ENCODE assay signal across 9 cellular contexts in the genomic region with DNA sequence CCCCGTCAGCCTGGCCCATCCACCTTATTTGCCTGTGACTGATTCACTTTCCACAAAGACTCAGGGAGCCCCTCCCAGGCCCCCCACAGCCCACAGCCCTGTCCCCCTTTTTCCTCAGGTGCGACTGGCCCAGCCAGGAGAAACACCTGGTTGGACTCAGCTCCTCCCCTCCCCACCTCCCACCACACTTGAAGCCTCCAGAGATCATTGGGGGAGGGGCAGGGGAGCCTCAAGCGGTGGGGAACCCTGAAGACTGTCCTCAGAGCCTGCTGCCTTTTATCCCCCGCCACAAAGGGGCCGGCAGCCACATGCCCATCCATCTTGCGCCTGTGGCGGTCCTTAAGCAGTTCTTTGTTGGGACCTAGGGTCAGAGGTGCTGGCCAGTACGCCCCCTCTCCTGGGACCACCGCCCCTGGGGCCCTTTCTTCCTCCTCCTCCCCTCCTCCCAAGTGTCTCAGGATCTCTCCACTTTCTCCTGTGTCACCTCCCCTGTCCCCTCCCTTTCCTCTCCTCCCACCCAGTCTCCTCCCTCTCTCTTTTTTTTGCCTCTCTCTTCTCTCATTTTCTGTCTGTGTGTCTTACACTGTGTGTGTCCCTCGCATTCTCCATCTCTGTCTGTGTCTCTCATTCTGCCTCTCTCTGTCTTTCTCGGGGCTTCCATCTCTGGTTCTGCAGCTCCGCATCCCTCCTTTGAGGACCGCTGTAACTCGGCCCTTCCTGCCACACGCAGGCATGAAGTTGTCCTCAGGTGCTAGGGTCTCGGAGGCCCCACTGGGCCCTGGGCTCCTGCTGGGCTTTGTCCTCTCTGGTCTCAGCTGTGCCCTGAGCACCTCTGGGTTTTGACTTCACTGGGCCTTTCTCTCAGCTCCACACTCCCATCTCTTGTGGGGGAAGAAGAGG. TPM values are rescaled to one million over a fixed set of nuclear protein-coding genes. Genes with fewer than 3 reads are reported as not detected.
DNase-seq lines count a peak whose midpoint lies in the region; ATAC-seq, FAIRE-seq and TF ChIP-seq lines count a peak whose summit lies in the region.
"Had no signal": no experiment of that assay in that cellular context is flagged by ENCODE, and none has a peak within 500 bp of the region (broad histone marks: within the 10 kb centered on the region; RNA-seq: fewer than 3 reads in every experiment).

No MANE protein-coding gene starts in this region.

- peak overlapping the region in 1 of 2 donors; percentile 76 for H3K4me3 Mint-ChIP-seq in CD14-positive monocyte
- H3K4me3 Mint-ChIP-seq: dendritic cell treated with granulocyte-macrophage colony-stimulating factor and Interleukin-4, amounts not matched to agents 40 ng/mL and 50 ng/mL, for 4 days had no signal

- H3K9ac ChIP-seq in GM23248: no peak overlapping the region

- TF ChIP-seq POLR2A in A549 (IDR thresholded peaks at IDR 0.05; ENCODE audit: low read length): no peak

- POLR2A ChIA-PET in A549 (lab: Yijun Ruan, JAX): interaction anchor here (0.9 kb wide), 1 partner anchor 18 kb away, joined by 3 read pairs; no protein-coding TSS in a partner anchor
- POLR2A ChIA-PET in RWPE1 (lab: Yijun Ruan, JAX; ENCODE audit: low non-redundant PET): no interaction called here

- H3F3A ChIP-seq in GM23248 (ENCODE audit: insufficient read depth): no peaks in the 10 kb centered on the region

- H3K4me1 Mint-ChIP-seq in CD14-positive monocyte: peaks cover 24% of the 10 kb centered on the region

- DNase-seq in A549 (ENCODE audit: low read depth in 1 of 2, low spot score in 1 of 2): no peak
- DNase-seq in HK-2 (ENCODE audit: unreplicated experiment): peak; percentile 54
- DNase-seq in RWPE1 (ENCODE audit: low spot score): no peak
- DNase-seq in stimulated activated CD4-positive, alpha-beta T cell treated with anti-CD3 and anti-CD28 coated beads, Interleukin-4, amount 100 ng/mL, for 1 hour: no peak
- no peak for DNase-seq in CD14-positive monocyte (ENCODE audit: low spot score)
- no peak for DNase-seq in GM23248
- DNase-seq in Right ventricle myocardium superior: no peak

- H3K4me2 ChIP-seq in A549 (peak overlapping the region; percentile 46), GM23248 (ENCODE audit: unreplicated experiment) (no peak overlapping the region)

- H3K4me1 ChIP-seq in A549 (peaks cover 44% of the 10 kb centered on the region), GM23248 (ENCODE audit: insufficient read depth) (peaks cover 14% of the 10 kb centered on the region)

- H3K79me2 ChIP-seq in GM23248 (ENCODE audit: insufficient read depth): no peaks in the 10 kb centered on the region

- TF ChIP-seq EP300 in A549 (IDR thresholded peaks at IDR 0.05): no peak

- no peak for ATAC-seq in A549
- ATAC-seq in Right ventricle myocardium superior (ENCODE audit: poor library complexity): no peak

- peaks cover 66 to 76% (median 76%) of the 10 kb centered on the region in 3 donors for H3K27me3 Mint-ChIP-seq in CD14-positive monocyte (ENCODE audit: low read depth in 3 of 3)

- H3K4me3 ChIP-seq in A549 (no peak overlapping the region), iPS-18c (ENCODE audit: insufficient read depth, low read depth, low read length) (peak overlapping the region; percentile 34), GM23248 (no peak overlapping the region)

- H3K27ac Mint-ChIP-seq in CD14-positive monocyte: no peak overlapping the region
- H3K27ac Mint-ChIP-seq: dendritic cell treated with granulocyte-macrophage colony-stimulating factor and Interleukin-4, amounts not matched to agents 40 ng/mL and 50 ng/mL, for 4 days had no signal

- no peaks in the 10 kb centered on the region for H3K9me3 ChIP-seq in A549
- H3K9me3 ChIP-seq in iPS-18c (ENCODE audit: control insufficient read depth, insufficient read depth, low read length): no peaks in the 10 kb centered on the region
- H3K9me3 ChIP-seq in GM23248 (ENCODE audit: low read depth): no peaks in the 10 kb centered on the region

- H4K20me1 ChIP-seq in GM23248 (ENCODE audit: insufficient read depth): no peaks in the 10 kb centered on the region

- H2AFZ ChIP-seq in GM23248: no peak overlapping the region

- H3K27ac ChIP-seq in A549 (peak overlapping the region in 1 of 2 experiments; percentile 63; a peak in 3 of 6 replicates), RWPE1 (peak overlapping the region; percentile 82), GM23248 (no peak overlapping the region)

- intact Hi-C loops in CD14-positive monocyte (cut with micrococcal nuclease): loop anchor here (10.0 kb wide), 2 partner anchors 162 to 192 kb away; partner anchors contain the start of gene INSRR (in 1 of the 2)
- intact Hi-C loops in Right ventricle myocardium superior (cut with DNase I): loop anchor here (10.0 kb wide), 1 partner anchor 202 kb away; the partner anchor contains the start of gene PEAR1

- H3K36me3 ChIP-seq in GM23248 (ENCODE audit: low read depth): no peaks in the 10 kb centered on the region

- 76% methylated on average over 15 of the region's 16 CpGs for WGBS in A549 (ENCODE audit: missing lambda C conversion rate)
- WGBS in GM23248 (ENCODE audit: low coverage in 1 of 2, low lambda C conversion rate in 2 of 2, missing lambda C conversion rate in 2 of 2), 2 experiments: 78 to 83% methylated on average over 7 to 15 of the region's 16 CpGs

- in situ Hi-C loops in GM23248 (cut with MboI): no loop called here

- H3K9me3 Mint-ChIP-seq in CD14-positive monocyte: peaks cover 0 to 15% (median 7%) of the 10 kb centered on the region in 7 donors
- H3K9me3 Mint-ChIP-seq: dendritic cell treated with granulocyte-macrophage colony-stimulating factor and Interleukin-4, amounts not matched to agents 40 ng/mL and 50 ng/mL, for 4 days had no signal

- no peak for TF ChIP-seq RAD21 in A549 (conservative IDR thresholded peaks at IDR 0.05 in 1 of 2, IDR thresholded peaks at IDR 0.05 in 1 of 2)

- CTCF ChIA-PET in A549 (lab: Yijun Ruan, JAX) (interaction anchor here (1.1 to 52.1 kb wide), 8 partner anchors 9 to 229 kb away, joined by 3 to 2258 read pairs (median 8); partner anchors contain the start of genes CRABP2, HAPLN2, INSRR and ISG20L2), RWPE1 (lab: Yijun Ruan, JAX) (interaction anchor here (0.6 to 9.5 kb wide), 4 partner anchors 9 to 338 kb away, joined by 4 to 225 read pairs (median 92); partner anchors contain the start of genes CRABP2, ISG20L2 and METTL25B)

- H3K36me3 Mint-ChIP-seq in CD14-positive monocyte: peaks cover 0 to 2% of the 10 kb centered on the region in 2 donors

- no peak for FAIRE-seq in A549 (lab: Jason Lieb, UNC)

- no peak for TF ChIP-seq CTCF in A549 (IDR thresholded peaks at IDR 0.05)
- TF ChIP-seq CTCF in RWPE1 (conservative IDR thresholded peaks at IDR 0.05; ENCODE audit: low read depth): no peak
- TF ChIP-seq CTCF in CD14-positive monocyte (IDR thresholded peaks at IDR 0.05): no peak

- H3K9me2 ChIP-seq in GM23248 (ENCODE audit: insufficient read depth): no peaks in the 10 kb centered on the region

- no peaks in the 10 kb centered on the region for H3K27me3 ChIP-seq in GM23248 (replicated peaks; ENCODE audit: insufficient read depth)

RNA-seq across cellular contexts. Expression of gene CRABP2, which starts 12.2 kb away (rescaled TPM):
- 1.4 and 1.7 TPM in 2 replicates for polyA plus RNA-seq in A549 (2011; rRNA removed)
- 2.9 and 3.8 TPM in 2 replicates for polyA plus RNA-seq in A549 (2012; cell fraction: cytosol; rRNA removed)
- 6.1 and 8.7 TPM in 2 replicates for polyA plus RNA-seq in A549 (2012; cell fraction: nucleus; rRNA removed)
- polyA plus RNA-seq in A549 (2017; fragmentation: RNase III; extraction: RNeasy Plus Mini Kit Qiagen cat#74134 plus additional on column Dnase treatment): 15.6 to 19.1 TPM (median 17.9 TPM) in 3 replicates
- polyA minus RNA-seq in A549 (2011; rRNA and poly(A)+ RNA removed): 1.0 TPM in 1 of 2 replicates, not detected in the other
- polyA plus RNA-seq in CD14-positive monocyte: under 1 TPM in 1 of 2 donors, not detected in 1; 0.23 TPM
- total RNA-seq in GM23248 (2014; rRNA removed; shearing (Covaris generic)): 23.3 and 38.8 TPM in 2 replicates
- 64.1 and 68.6 TPM in 2 replicates for polyA plus RNA-seq in GM23248 (2016; fragmentation: Nextera tagmentation; extraction: Ambion mirVana)
- 0.59 TPM for total RNA-seq in Right ventricle myocardium superior

RNA-seq across cellular contexts. Expression of gene NES, which starts 16.0 kb away (rescaled TPM):
- 0.57 and 0.65 TPM in 2 replicates for polyA plus RNA-seq in A549 (2011; rRNA removed)
- polyA plus RNA-seq in A549 (2012; cell fraction: cytosol; rRNA removed): 0.34 and 0.39 TPM in 2 replicates
- polyA plus RNA-seq in A549 (2012; cell fraction: nucleus; rRNA removed): 2.5 and 2.7 TPM in 2 replicates
- 2.1 to 2.8 TPM (median 2.1 TPM) in 3 replicates for polyA plus RNA-seq in A549 (2017; fragmentation: RNase III; extraction: RNeasy Plus Mini Kit Qiagen cat#74134 plus additional on column Dnase treatment)
- polyA minus RNA-seq in A549 (2011; rRNA and poly(A)+ RNA removed): 0.45 and 0.54 TPM in 2 replicates
- polyA plus RNA-seq in CD14-positive monocyte: not detected
- total RNA-seq in GM23248 (2014; rRNA removed; shearing (Covaris generic)): 15.0 and 23.0 TPM in 2 replicates
- polyA plus RNA-seq in GM23248 (2016; fragmentation: Nextera tagmentation; extraction: Ambion mirVana): 2.2 TPM in 2 replicates
- 103 TPM for total RNA-seq in Right ventricle myocardium superior

RNA-seq across cellular contexts. Expression of gene METTL25B, which starts 35.1 kb away (rescaled TPM):
- polyA plus RNA-seq in A549 (2011; rRNA removed) (18.5 and 22.1 TPM in 2 replicates), A549 (2017; fragmentation: RNase III; extraction: RNeasy Plus Mini Kit Qiagen cat#74134 plus additional on column Dnase treatment) (15.7 to 21.7 TPM (median 16.7 TPM) in 3 replicates), CD14-positive monocyte (1 to 10 TPM; 4.6 to 4.8 TPM), GM23248 (2016; fragmentation: Nextera tagmentation; extraction: Ambion mirVana) (7.4 and 10.1 TPM in 2 replicates)
- 19.4 and 21.3 TPM in 2 replicates for polyA plus RNA-seq in A549 (2012; cell fraction: cytosol; rRNA removed)
- polyA plus RNA-seq in A549 (2012; cell fraction: nucleus; rRNA removed): 34.1 and 34.8 TPM in 2 replicates
- polyA minus RNA-seq in A549 (2011; rRNA and poly(A)+ RNA removed): 19.6 and 21.6 TPM in 2 replicates
- 4.5 and 5.6 TPM in 2 replicates for total RNA-seq in GM23248 (2014; rRNA removed; shearing (Covaris generic))
- total RNA-seq in Right ventricle myocardium superior: 14.4 TPM

RNA-seq across cellular contexts. Expression of gene ISG20L2, which starts 35.4 kb away (rescaled TPM):
- 42.5 and 55.7 TPM in 2 replicates for polyA plus RNA-seq in A549 (2011; rRNA removed)
- 29.2 and 35.7 TPM in 2 replicates for polyA plus RNA-seq in A549 (2012; cell fraction: cytosol; rRNA removed)
- polyA plus RNA-seq in A549 (2012; cell fraction: nucleus; rRNA removed): 12.5 and 17.9 TPM in 2 replicates
- polyA plus RNA-seq in A549 (2017; fragmentation: RNase III; extraction: RNeasy Plus Mini Kit Qiagen cat#74134 plus additional on column Dnase treatment): 27.6 to 31.4 TPM (median 29.6 TPM) in 3 replicates
- polyA minus RNA-seq in A549 (2011; rRNA and poly(A)+ RNA removed): 44.0 and 56.0 TPM in 2 replicates
- 10 to 100 TPM; 17.2 to 18.1 TPM for polyA plus RNA-seq in CD14-positive monocyte
- 10.4 TPM in 2 replicates for total RNA-seq in GM23248 (2014; rRNA removed; shearing (Covaris generic))
- polyA plus RNA-seq in GM23248 (2016; fragmentation: Nextera tagmentation; extraction: Ambion mirVana): 17.8 and 21.5 TPM in 2 replicates
- 12.3 TPM for total RNA-seq in Right ventricle myocardium superior

RNA-seq across cellular contexts. Expression of gene MRPL24, which starts 47.7 kb away (rescaled TPM):
- polyA plus RNA-seq in A549 (2011; rRNA removed) (170 and 246 TPM in 2 replicates), A549 (2017; fragmentation: RNase III; extraction: RNeasy Plus Mini Kit Qiagen cat#74134 plus additional on column Dnase treatment) (195 to 207 TPM (median 198 TPM) in 3 replicates), CD14-positive monocyte (10 to 100 TPM; 38.4 to 47.0 TPM), GM23248 (2016; fragmentation: Nextera tagmentation; extraction: Ambion mirVana) (91.4 and 93.7 TPM in 2 replicates)
- 174 and 183 TPM in 2 replicates for polyA plus RNA-seq in A549 (2012; cell fraction: cytosol; rRNA removed)
- 74.5 and 122 TPM in 2 replicates for polyA plus RNA-seq in A549 (2012; cell fraction: nucleus; rRNA removed)
- 53.9 and 86.1 TPM in 2 replicates for polyA minus RNA-seq in A549 (2011; rRNA and poly(A)+ RNA removed)
- total RNA-seq in GM23248 (2014; rRNA removed; shearing (Covaris generic)): 49.2 and 55.7 TPM in 2 replicates
- 99.8 TPM for total RNA-seq in Right ventricle myocardium superior
